In genomic region chr2:12716250-12717190, GRCh38 we compare ENCODE assay signal across 8 cellular contexts. TPM values are rescaled to one million over a fixed set of nuclear protein-coding genes. Genes with fewer than 3 reads are reported as not detected.
DNase-seq lines count a peak whose midpoint lies in the region; ATAC-seq, FAIRE-seq and TF ChIP-seq lines count a peak whose summit lies in the region.

Gene TRIB2 (plus strand): TSS chr2:12716936. CDS start chr2:12718308, 1,372 bp downstream.

- peak; percentile 76 for ATAC-seq in GM18861 (IDR thresholded peaks at IDR 0.05; ENCODE audit: unreplicated experiment)
- peak; percentile 82 for ATAC-seq in HG03175 (IDR thresholded peaks at IDR 0.05; ENCODE audit: unreplicated experiment)

- peak; percentile 61 for FAIRE-seq in A204.1 (lab: Jason Lieb, UNC)

- TF ChIP-seq CTCF in kidney epithelial cell (IDR thresholded peaks at IDR 0.05; ENCODE audit: insufficient read depth, low read length, poor library complexity, severe bottlenecking) = no peak

- H3K27me3 ChIP-seq in kidney epithelial cell (ENCODE audit: control insufficient read depth, insufficient read depth, low read length) = peaks cover 8% of the 10 kb centered on the region

- H3K36me3 ChIP-seq in kidney epithelial cell (ENCODE audit: control insufficient read depth, insufficient read depth, low read length) = no peaks in the 10 kb centered on the region

- DNase-seq in NCI-H510A (lab: John Stamatoyannopoulos, UW) = peak; percentile 90
- DNase-seq in activated CD4-positive, alpha-beta T cell treated with anti-CD3 and anti-CD28 coated beads for 24 hours (ENCODE audit: low read depth in 2 of 2) = peak; percentile 76 to 78
- DNase-seq in cerebellum (ENCODE audit: low spot score) = peak; percentile 94
- DNase-seq in kidney epithelial cell (ENCODE audit: low read depth) = no peak
- peak; percentile 89 for DNase-seq in stimulated activated CD4-positive, alpha-beta T cell treated with anti-CD3 and anti-CD28 coated beads, Interleukin-15, amount 100 ng/mL, for 24 hours

- H3K4me3 ChIP-seq in kidney epithelial cell (ENCODE audit: low read depth, low read length) = peak within 1 kb of the TSS; percentile 68

RNA-seq across cellular contexts. Expression of gene TRIB2, which starts in this region (rescaled TPM):
- total RNA-seq in cerebellum (146 TPM), kidney epithelial cell (16.9 and 32.0 TPM in 2 replicates)
